In genomic region chr11:117514256-117514655, GRCh38 we compare ENCODE assay signal across 1 cellular context.
TF ChIP-seq lines count a peak whose summit lies in the region.

No MANE protein-coding gene starts in this region.

TF ChIP-seq in SK-N-SH, 30 proteins besides CTCF, POLR2A, EP300 and RAD21 (continued from another document):
- no peak for TF ChIP-seq USF2 (IDR thresholded peaks at IDR 0.05; ENCODE audit: borderline replicate concordance, low read depth, low read length)
- no peak for TF ChIP-seq TAF1 (IDR thresholded peaks at IDR 0.05; ENCODE audit: borderline replicate concordance, low read depth, low read length)
- no peak for TF ChIP-seq RXRA (IDR thresholded peaks at IDR 0.05; ENCODE audit: borderline replicate concordance, low read depth)
- no peak for TF ChIP-seq GATA2 (CRISPR knock-in tag; IDR thresholded peaks at IDR 0.05)
- no peak for TF ChIP-seq GABPA (IDR thresholded peaks at IDR 0.05; ENCODE audit: low read depth)
- TF ChIP-seq MEF2A (IDR thresholded peaks at IDR 0.05; ENCODE audit: borderline replicate concordance, low read depth) = no peak
TF ChIP-seq in SK-N-SH: peak in this region for 0.
